ENCODE assay signal across 15 cellular contexts in the genomic region with DNA sequence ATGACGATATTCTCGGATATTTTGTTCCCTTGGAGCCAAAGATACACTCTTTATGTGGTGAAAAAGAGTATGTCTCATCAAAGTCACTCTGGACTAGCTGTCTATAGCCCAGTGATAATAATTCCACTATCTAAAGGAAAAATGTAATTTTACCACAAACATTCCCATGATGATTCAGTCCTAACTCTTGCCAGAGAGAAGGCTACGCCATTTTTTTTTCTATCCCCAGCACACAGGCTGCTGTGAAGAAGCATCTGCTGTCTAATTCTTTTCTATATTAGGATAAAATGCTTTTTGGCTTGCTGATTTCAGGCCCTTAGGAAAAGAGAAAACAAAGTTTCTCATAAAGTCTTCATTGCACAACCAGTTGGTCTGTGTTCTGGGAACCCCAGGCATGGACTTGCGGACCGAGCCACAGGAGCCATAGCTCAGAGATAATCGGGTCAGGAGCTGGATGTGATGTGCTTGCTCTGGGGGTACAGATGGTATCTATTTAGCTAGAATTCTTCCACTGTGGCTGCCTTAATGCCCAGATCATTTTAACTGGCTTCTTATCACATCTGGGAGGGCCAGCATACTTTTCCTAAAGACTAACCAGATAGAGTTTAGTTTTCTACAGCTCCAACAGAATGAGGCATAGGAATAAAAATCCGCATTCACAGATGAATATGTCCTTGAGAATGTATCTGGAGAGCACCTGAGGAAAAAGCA.
A peak's percentile ranks its signal among the peaks of the same experiment; 100 is the strongest.
DNase-seq lines count a peak whose midpoint lies in the region; ATAC-seq and TF ChIP-seq lines count a peak whose summit lies in the region.
"Had no signal": no experiment of that assay in that cellular context is flagged by ENCODE, and none has a peak within 500 bp of the region (broad histone marks: within the 10 kb centered on the region; RNA-seq: fewer than 3 reads in every experiment).

No MANE protein-coding gene starts in this region.

- WGBS in GM23248 (ENCODE audit: low coverage in 1 of 2, low lambda C conversion rate in 2 of 2, missing lambda C conversion rate in 2 of 2), 2 experiments = 1 to 3% methylated on average over 7 of the region's 7 CpGs
- 76% methylated on average over 7 of the region's 7 CpGs for WGBS in hepatocyte (ENCODE audit: low lambda C conversion rate, missing lambda C conversion rate)

- TF ChIP-seq CTCF in choroid plexus epithelial cell (conservative IDR thresholded peaks at IDR 0.05; ENCODE audit: low read depth, low read length) (no peak), hepatocyte (IDR thresholded peaks at IDR 0.05; ENCODE audit: poor library complexity) (no peak)

- H3K9me3 ChIP-seq in GM23248 (ENCODE audit: low read depth) = no peaks in the 10 kb centered on the region
- no peaks in the 10 kb centered on the region for H3K9me3 ChIP-seq in hepatocyte (ENCODE audit: low read depth)
- H3K9me3 ChIP-seq: lower lobe of right lung had no signal

- H3K9ac ChIP-seq in GM23248 = peak overlapping the region; percentile 73

- H3K36me3 ChIP-seq in GM23248 (ENCODE audit: low read depth) = no peaks in the 10 kb centered on the region
- no peaks in the 10 kb centered on the region for H3K36me3 ChIP-seq in hepatocyte (replicated peaks; ENCODE audit: insufficient read depth, low read depth)
- H3K36me3 ChIP-seq: lower lobe of right lung had no signal

- no peaks in the 10 kb centered on the region for H4K20me1 ChIP-seq in GM23248 (ENCODE audit: insufficient read depth)
- no peaks in the 10 kb centered on the region for H4K20me1 ChIP-seq in hepatocyte (ENCODE audit: insufficient read depth, poor library complexity, severe bottlenecking)

- H3K79me2 ChIP-seq in GM23248 (ENCODE audit: insufficient read depth) (no peaks in the 10 kb centered on the region), hepatocyte (no peaks in the 10 kb centered on the region)

- peak; percentile 85 for DNase-seq in GM23248
- peak; percentile 59 for DNase-seq in choroid plexus epithelial cell (ENCODE audit: low read depth)
- DNase-seq in hepatocyte (ENCODE audit: low spot score) = peak; percentile 11
- peak; percentile 60 for DNase-seq in stromal cell of bone marrow (ENCODE audit: low read depth)
- DNase-seq in retina = no peak
- DNase-seq in T-cell = no peak
- DNase-seq in iPS-NIHi11 (ENCODE audit: low spot score) = no peak
- DNase-seq: activated naive CD8-positive, alpha-beta T cell treated with anti-CD3 and anti-CD28 coated beads, Interleukin-2, amount 50 U/mL, for 24 hours; effector memory CD4-positive, alpha-beta T cell; hypothalamus; Kasumi-1; lower lobe of right lung; NCI-H2029 treated with DMSO at 0.1 percent for 48 hours had no signal

- H3F3A ChIP-seq in GM23248 (ENCODE audit: insufficient read depth) = peaks cover 18% of the 10 kb centered on the region

- peak overlapping the region; percentile 76 for H3K4me2 ChIP-seq in GM23248 (ENCODE audit: unreplicated experiment)
- H3K4me2 ChIP-seq in hepatocyte = peak overlapping the region; percentile 37

- H3K4me1 Mint-ChIP-seq in T-cell = no peaks in the 10 kb centered on the region
- H3K4me1 Mint-ChIP-seq: activated naive CD8-positive, alpha-beta T cell treated with anti-CD3 and anti-CD28 coated beads, Interleukin-2, amount 50 U/mL, for 24 hours; CD14-positive monocyte had no signal

- peaks cover 2 to 14% (median 10%) of the 10 kb centered on the region in 3 donors for H3K9me3 Mint-ChIP-seq in T-cell

- H3K36me3 Mint-ChIP-seq in T-cell = no peaks in the 10 kb centered on the region
- H3K36me3 Mint-ChIP-seq: CD14-positive monocyte had no signal

- ATAC-seq in GM18873 (IDR thresholded peaks at IDR 0.05; ENCODE audit: low FRiP score, unreplicated experiment) (no peak), T-cell (replicated peaks in 1 of 4) (no peak)
- ATAC-seq: activated naive CD8-positive, alpha-beta T cell treated with anti-CD3 and anti-CD28 coated beads, Interleukin-2, amount 50 U/mL, for 24 hours; lower lobe of right lung had no signal

- H3K4me3 ChIP-seq in GM23248 (peak overlapping the region; percentile 58), choroid plexus epithelial cell (ENCODE audit: low read depth, low read length) (no peak overlapping the region), hepatocyte (no peak overlapping the region)
- H3K4me3 ChIP-seq: lower lobe of right lung had no signal

- H3K27me3 Mint-ChIP-seq in T-cell = no peaks in the 10 kb centered on the region
- H3K27me3 Mint-ChIP-seq: activated naive CD8-positive, alpha-beta T cell treated with anti-CD3 and anti-CD28 coated beads, Interleukin-2, amount 50 U/mL, for 24 hours had no signal

- peak overlapping the region; percentile 88 for H3K27ac ChIP-seq in GM23248
- H3K27ac ChIP-seq in hepatocyte = peak overlapping the region; percentile 59
- H3K27ac ChIP-seq: lower lobe of right lung had no signal

- in situ Hi-C loops in GM23248 (cut with MboI) = no loop called here

- H2AFZ ChIP-seq in GM23248 = peak overlapping the region; percentile 61
- H2AFZ ChIP-seq in hepatocyte = peak overlapping the region; percentile 6

- no peak overlapping the region for H3K27ac Mint-ChIP-seq in T-cell
- H3K27ac Mint-ChIP-seq: activated naive CD8-positive, alpha-beta T cell treated with anti-CD3 and anti-CD28 coated beads, Interleukin-2, amount 50 U/mL, for 24 hours; CD14-positive monocyte had no signal

- POLR2A ChIA-PET in T-cell (lab: Charles Lee) = interaction anchor here in 1 of 2 donors (0.5 kb wide), 1 partner anchor 647 kb away, joined by 6 read pairs; no protein-coding TSS in a partner anchor

- H3K9me2 ChIP-seq in GM23248 (ENCODE audit: insufficient read depth) (no peaks in the 10 kb centered on the region), hepatocyte (replicated peaks; ENCODE audit: insufficient read depth) (no peaks in the 10 kb centered on the region)

- peaks cover 19% of the 10 kb centered on the region for H3K4me1 ChIP-seq in GM23248 (ENCODE audit: insufficient read depth)
- H3K4me1 ChIP-seq in hepatocyte (ENCODE audit: insufficient read depth) = peaks cover 7% of the 10 kb centered on the region
- H3K4me1 ChIP-seq: lower lobe of right lung had no signal

- CTCF ChIA-PET in T-cell (lab: Charles Lee) = no interaction called here

- H3K4me3 Mint-ChIP-seq in T-cell = no peak overlapping the region
- H3K4me3 Mint-ChIP-seq: activated naive CD8-positive, alpha-beta T cell treated with anti-CD3 and anti-CD28 coated beads, Interleukin-2, amount 50 U/mL, for 24 hours; CD14-positive monocyte had no signal

- H3K27me3 ChIP-seq in GM23248 (replicated peaks; ENCODE audit: insufficient read depth) = no peaks in the 10 kb centered on the region
- no peaks in the 10 kb centered on the region for H3K27me3 ChIP-seq in hepatocyte

Comparison
In these comparisons a context has a peak if more than half of its experiments do, and no peak if none do; other contexts are left out.
1. DNase-seq: peak in GM23248 (single experiment), choroid plexus epithelial cell (single experiment), hepatocyte (single experiment) and stromal cell of bone marrow (single experiment); none in retina (single experiment), T-cell (0 of 34) and iPS-NIHi11 (single experiment).